Comparison of ENCODE assay signal across 8 cellular contexts in genomic region chr4:98996056-98996941, GRCh38. TPM values are rescaled to one million over a fixed set of nuclear protein-coding genes. Genes with fewer than 3 reads are reported as not detected.
DNase-seq lines count a peak whose midpoint lies in the region; ATAC-seq and TF ChIP-seq lines count a peak whose summit lies in the region.

No MANE protein-coding gene starts in this region.

- H3K4me3 ChIP-seq in HUES64 (ENCODE audit: low read length) (peak overlapping the region; percentile 95), mesodermal cell (ENCODE audit: extremely low read depth, insufficient read depth, low read length, poor library complexity, severe bottlenecking) (peak overlapping the region; percentile 88), thoracic aorta (peak overlapping the region; percentile 75)
- H3K4me3 ChIP-seq in effector memory CD4-positive, alpha-beta T cell (ENCODE audit: insufficient read depth, low read depth, low read length, poor library complexity, severe bottlenecking): peak overlapping the region; percentile 99

- peaks cover 36% of the 10 kb centered on the region for H3K4me1 Mint-ChIP-seq in T-helper 17 cell

- H3K36me3 Mint-ChIP-seq in T-helper 17 cell (ENCODE audit: low read depth): no peaks in the 10 kb centered on the region

- peak overlapping the region; percentile 99 for H3K9ac ChIP-seq in HUES64 (ENCODE audit: low read depth, low read length)

- H3K4me1 ChIP-seq in HUES64 (ENCODE audit: insufficient read depth, low read length) (peaks cover 25% of the 10 kb centered on the region), mesodermal cell (ENCODE audit: control insufficient read depth, insufficient read depth, low read length, poor library complexity, severe bottlenecking) (no peaks in the 10 kb centered on the region), thoracic aorta (ENCODE audit: control insufficient read depth in 1 of 2, low read depth in 2 of 2) (peaks cover 12 to 14% of the 10 kb centered on the region in 2 donors)
- H3K4me1 ChIP-seq in effector memory CD4-positive, alpha-beta T cell (ENCODE audit: control insufficient read depth, insufficient read depth, low read length, poor library complexity, severe bottlenecking): peaks cover 9% of the 10 kb centered on the region

- H3K27ac Mint-ChIP-seq in T-helper 17 cell: peak overlapping the region; percentile 41

- H3K4me3 Mint-ChIP-seq in T-helper 17 cell: peak overlapping the region; percentile 89

- H3K36me3 ChIP-seq in HUES64 (ENCODE audit: insufficient read depth, low read length) (no peaks in the 10 kb centered on the region), mesodermal cell (ENCODE audit: control insufficient read depth, insufficient read depth, low read length) (no peaks in the 10 kb centered on the region), thoracic aorta (no peaks in the 10 kb centered on the region)
- no peaks in the 10 kb centered on the region for H3K36me3 ChIP-seq in effector memory CD4-positive, alpha-beta T cell (ENCODE audit: control insufficient read depth, insufficient read depth, low read length)

- H3K27ac ChIP-seq in HUES64 (ENCODE audit: low read depth, low read length): peak overlapping the region; percentile 99
- H3K27ac ChIP-seq in effector memory CD4-positive, alpha-beta T cell (ENCODE audit: insufficient read depth, low read length, poor library complexity, severe bottlenecking): peak overlapping the region; percentile 75
- H3K27ac ChIP-seq in mesodermal cell (ENCODE audit: low read depth, low read length, severe bottlenecking): peak overlapping the region; percentile 83
- peak overlapping the region; percentile 69 to 81 for H3K27ac ChIP-seq in thoracic aorta

- no peaks in the 10 kb centered on the region for H3K9me3 ChIP-seq in HUES64 (ENCODE audit: insufficient read depth, low read depth, low read length)
- H3K9me3 ChIP-seq in T-helper 17 cell (ENCODE audit: control insufficient read depth, low read length, poor library complexity, severe bottlenecking): no peaks in the 10 kb centered on the region
- no peaks in the 10 kb centered on the region for H3K9me3 ChIP-seq in effector memory CD4-positive, alpha-beta T cell (ENCODE audit: control insufficient read depth, low read length)
- H3K9me3 ChIP-seq in mesodermal cell (ENCODE audit: control insufficient read depth, low read length): no peaks in the 10 kb centered on the region
- no peaks in the 10 kb centered on the region for H3K9me3 ChIP-seq in thoracic aorta

- H3K27me3 Mint-ChIP-seq in T-helper 17 cell: no peaks in the 10 kb centered on the region

- peak; percentile 27 for ATAC-seq in GM19455 (IDR thresholded peaks at IDR 0.05; ENCODE audit: unreplicated experiment)
- no peak for ATAC-seq in T-helper 17 cell
- ATAC-seq in thoracic aorta (ENCODE audit: insufficient number of reproducible peaks, low FRiP score, low read depth): no peak

- no peaks in the 10 kb centered on the region for H3K27me3 ChIP-seq in HUES64 (ENCODE audit: insufficient read depth, low read length)
- H3K27me3 ChIP-seq in effector memory CD4-positive, alpha-beta T cell (replicated peaks; ENCODE audit: control insufficient read depth, insufficient read depth, low read length, poor library complexity, severe bottlenecking): no peaks in the 10 kb centered on the region
- H3K27me3 ChIP-seq in thoracic aorta (replicated peaks; ENCODE audit: insufficient read depth): no peaks in the 10 kb centered on the region

- DNase-seq in COR-L47 (lab: John Stamatoyannopoulos, UW): peak; percentile 53
- no peak for DNase-seq in T-helper 17 cell
- DNase-seq in effector memory CD4-positive, alpha-beta T cell: no peak
- DNase-seq in thoracic aorta (ENCODE audit: low spot score): no peak
- DNase-seq in NCI-H2196 treated with DMSO at 0.1 percent for 48 hours (lab: John Stamatoyannopoulos, UW; ENCODE audit: unreplicated experiment): no peak

- 1% methylated on average over 59 of the region's 61 CpGs for WGBS in HUES64
- 1 to 2% methylated on average over 47 to 48 of the region's 61 CpGs for WGBS in mesodermal cell (ENCODE audit: insufficient coverage in 2 of 2), 2 experiments

- no peak for TF ChIP-seq CTCF in thoracic aorta (IDR thresholded peaks at IDR 0.05)

RNA-seq across cellular contexts. Expression of gene METAP1, which starts 0.8 kb away (rescaled TPM):
- 54.0 TPM for polyA plus RNA-seq in HUES64 (2013, experiment 1 of 2)
- 60.3 TPM for polyA plus RNA-seq in HUES64 (2013, experiment 2 of 2)
- total RNA-seq in T-helper 17 cell (10 to 100 TPM; 37.2 to 40.1 TPM), thoracic aorta (10 to 100 TPM; 39.7 to 54.9 TPM)
- polyA plus RNA-seq in mesodermal cell (2013, experiment 1 of 2): 58.2 TPM
- polyA plus RNA-seq in mesodermal cell (2013, experiment 2 of 2): 63.7 TPM
